ENCODE assay signal across 8 cellular contexts in genomic region chr5:172452398-172453205, GRCh38. TPM values are rescaled to one million over a fixed set of nuclear protein-coding genes. Genes with fewer than 3 reads are reported as not detected.
DNase-seq lines count a peak whose midpoint lies in the region; ATAC-seq and TF ChIP-seq lines count a peak whose summit lies in the region.

No MANE protein-coding gene starts in this region.

- H3K27me3 Mint-ChIP-seq in T-helper 17 cell (peaks cover 65% of the 10 kb centered on the region), neural progenitor cell (ENCODE audit: insufficient read depth, low read depth) (peaks cover 7% of the 10 kb centered on the region)

- peak overlapping the region; percentile 42 for H3K27ac ChIP-seq in neural progenitor cell

- peaks cover 51% of the 10 kb centered on the region for H4K20me1 ChIP-seq in neural progenitor cell (ENCODE audit: low read depth)

- H3K36me3 Mint-ChIP-seq in T-helper 17 cell (ENCODE audit: low read depth) (peaks cover 7% of the 10 kb centered on the region), neural progenitor cell (no peaks in the 10 kb centered on the region)

- H3K9me3 Mint-ChIP-seq in neural progenitor cell = no peaks in the 10 kb centered on the region

- peaks cover 20% of the 10 kb centered on the region for H3K4me1 ChIP-seq in neural progenitor cell

- peak overlapping the region; percentile 76 for H3K4me2 ChIP-seq in neural progenitor cell

- H3F3A ChIP-seq in neural progenitor cell (ENCODE audit: low read depth) = peaks cover 43% of the 10 kb centered on the region

- ATAC-seq in T-helper 17 cell (no peak), GM19351 (IDR thresholded peaks at IDR 0.05; ENCODE audit: unreplicated experiment) (no peak), GM18868 (IDR thresholded peaks at IDR 0.05; ENCODE audit: unreplicated experiment) (no peak), GM21576 (IDR thresholded peaks at IDR 0.05; ENCODE audit: unreplicated experiment) (no peak)

- TF ChIP-seq CTCF in GM10248 (IDR thresholded peaks at IDR 0.05; ENCODE audit: control extremely low read depth, extremely low read depth, low read depth, missing control alignments) (peak; percentile 6), neural progenitor cell (IDR thresholded peaks at IDR 0.05) (no peak)

- H2AFZ ChIP-seq in neural progenitor cell (replicated peaks) = no peak overlapping the region

- no peak overlapping the region for H3K9ac ChIP-seq in neural progenitor cell

- POLR2A ChIA-PET in GM10248 (lab: Yijun Ruan, JAX) = no interaction called here

- H3K4me3 Mint-ChIP-seq in T-helper 17 cell = peak overlapping the region; percentile 80
- peak overlapping the region; percentile 92 for H3K4me3 Mint-ChIP-seq in neural progenitor cell

- H3K79me2 ChIP-seq in neural progenitor cell (ENCODE audit: low read depth) = peaks cover 61% of the 10 kb centered on the region

- H3K4me1 Mint-ChIP-seq in T-helper 17 cell = peaks cover 9% of the 10 kb centered on the region
- peaks cover 51% of the 10 kb centered on the region for H3K4me1 Mint-ChIP-seq in neural progenitor cell

- no peaks in the 10 kb centered on the region for H3K36me3 ChIP-seq in neural progenitor cell

- no peak for DNase-seq in GM10248 (ENCODE audit: extremely low spot score)
- no peak for DNase-seq in T-helper 17 cell
- DNase-seq in fibroblast of the conjunctiva (ENCODE audit: low read depth) = peak; percentile 46
- peak; percentile 52 for DNase-seq in neural progenitor cell (ENCODE audit: low spot score)
- DNase-seq in 8988T = no peak

- H3K27ac Mint-ChIP-seq in T-helper 17 cell (no peak overlapping the region), neural progenitor cell (peak overlapping the region; percentile 85)

- H3K27me3 ChIP-seq in neural progenitor cell = no peaks in the 10 kb centered on the region

- CTCF ChIA-PET in GM10248 (lab: Yijun Ruan, JAX) = interaction anchor here (1.1 to 3.9 kb wide), 11 partner anchors 11 to 554 kb away, joined by 3 to 25 read pairs (median 4); no protein-coding TSS in a partner anchor

- H3K4me3 ChIP-seq in neural progenitor cell = peak overlapping the region; percentile 93

- H3K9me3 ChIP-seq in T-helper 17 cell (ENCODE audit: control insufficient read depth, low read length, poor library complexity, severe bottlenecking) (no peaks in the 10 kb centered on the region), neural progenitor cell (ENCODE audit: low read depth) (no peaks in the 10 kb centered on the region)

RNA-seq across cellular contexts. Expression of gene SH3PXD2B, which starts 1.7 kb away (rescaled TPM):
- under 1 TPM; 0.12 to 0.21 TPM for total RNA-seq in T-helper 17 cell
- 27.3 and 46.3 TPM in 2 replicates for total RNA-seq in neural progenitor cell (ENCODE audit: low replicate concordance)

Comparison
In these comparisons a context has a peak if more than half of its experiments do, and no peak if none do; other contexts are left out.
1. DNase-seq: peak in fibroblast of the conjunctiva (single experiment) and neural progenitor cell (single experiment); none in GM10248 (single experiment), T-helper 17 cell (0 of 3) and 8988T (single experiment).
2. RNA of gene SH3PXD2B, which starts 1.7 kb away (total RNA-seq): 27.3 to 46.3 TPM in neural progenitor cell; 0.12 to 0.21 TPM in T-helper 17 cell; every median in the first group is over 10 times any median in the second.